Comparison of ENCODE assay signal across 12 cellular contexts in the genomic region with DNA sequence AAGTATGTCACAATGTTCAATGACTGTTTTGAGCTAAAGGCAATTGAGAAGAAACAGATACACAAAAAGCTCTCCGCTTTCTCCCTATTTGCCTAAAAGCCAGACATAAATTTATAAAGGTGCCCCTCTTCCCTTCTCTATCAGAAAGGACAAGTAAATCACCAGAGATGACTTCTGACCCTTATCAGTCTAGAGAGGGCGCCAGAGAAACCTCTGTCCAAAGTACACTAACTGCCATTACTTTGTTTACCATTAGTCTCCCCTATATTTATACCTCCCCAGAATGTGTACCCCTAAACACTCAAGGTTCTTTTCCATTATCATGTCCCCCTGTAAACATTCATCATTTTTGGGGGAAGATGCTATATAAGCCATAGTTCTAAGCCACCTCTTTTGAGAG. TPM values are rescaled to one million over a fixed set of nuclear protein-coding genes. Genes with fewer than 3 reads are reported as not detected.
A peak's percentile ranks its signal among the peaks of the same experiment; 100 is the strongest.
DNase-seq lines count a peak whose midpoint lies in the region; ATAC-seq, FAIRE-seq and TF ChIP-seq lines count a peak whose summit lies in the region.
"Had no signal": no experiment of that assay in that cellular context is flagged by ENCODE, and none has a peak within 500 bp of the region (broad histone marks: within the 10 kb centered on the region; RNA-seq: fewer than 3 reads in every experiment).

No MANE protein-coding gene starts in this region.

- ATAC-seq in stimulated activated naive CD8-positive, alpha-beta T cell treated with anti-CD3 and anti-CD28 coated beads, Interleukin-15, amount 100 ng/mL, for 72 hours = peak; percentile 84
- ATAC-seq in stimulated activated naive CD8-positive, alpha-beta T cell treated with anti-CD3 and anti-CD28 coated beads, Interleukin-15, Interleukin-2, amounts not matched to agents 100 U/mL and 50 U/mL, for 24 hours = no peak
- ATAC-seq in HG03103 (IDR thresholded peaks at IDR 0.05; ENCODE audit: low read depth, unreplicated experiment) = peak; percentile 82
- peak; percentile 53 for ATAC-seq in activated T-helper 17 cell treated with anti-CD3 and anti-CD28 coated beads, Interleukin-2, amount 50 U/mL, for 72 hours (replicated peaks)
- no peak for ATAC-seq in HG02973 (IDR thresholded peaks at IDR 0.05; ENCODE audit: unreplicated experiment)
- ATAC-seq: gastroesophageal sphincter had no signal

- no peak for FAIRE-seq in GM12891 (lab: Jason Lieb, UNC)

- H3K27ac Mint-ChIP-seq in stimulated activated naive CD8-positive, alpha-beta T cell treated with anti-CD3 and anti-CD28 coated beads, Interleukin-15, amount 100 ng/mL, for 72 hours = no peak overlapping the region
- peak overlapping the region; percentile 65 for H3K27ac Mint-ChIP-seq in activated T-helper 17 cell treated with anti-CD3 and anti-CD28 coated beads, Interleukin-2, amount 50 U/mL, for 72 hours

- peaks cover 29% of the 10 kb centered on the region for H3K4me1 Mint-ChIP-seq in stimulated activated naive CD8-positive, alpha-beta T cell treated with anti-CD3 and anti-CD28 coated beads, Interleukin-15, amount 100 ng/mL, for 72 hours
- no peaks in the 10 kb centered on the region for H3K4me1 Mint-ChIP-seq in activated T-helper 17 cell treated with anti-CD3 and anti-CD28 coated beads, Interleukin-2, amount 50 U/mL, for 72 hours

- no peaks in the 10 kb centered on the region for H3K36me3 Mint-ChIP-seq in activated T-helper 17 cell treated with anti-CD3 and anti-CD28 coated beads, Interleukin-2, amount 50 U/mL, for 72 hours (ENCODE audit: low read depth)

- no peak for DNase-seq in stimulated activated naive CD8-positive, alpha-beta T cell treated with anti-CD3 and anti-CD28 coated beads, Interleukin-15, amount 100 ng/mL, for 72 hours
- no peak for DNase-seq in stimulated activated naive CD8-positive, alpha-beta T cell treated with anti-CD3 and anti-CD28 coated beads, Interleukin-15, Interleukin-2, amounts not matched to agents 100 U/mL and 50 U/mL, for 24 hours
- DNase-seq in NCI-H524 treated with DMSO at 0.1 percent for 48 hours (lab: John Stamatoyannopoulos, UW) (no peak), GM12891 (ENCODE audit: insufficient read length, low spot score) (no peak), HuH-7 (ENCODE audit: low spot score) (no peak)
- DNase-seq: C1 segment of cervical spinal cord, uterus had no signal

- no peaks in the 10 kb centered on the region for H3K27me3 Mint-ChIP-seq in stimulated activated naive CD8-positive, alpha-beta T cell treated with anti-CD3 and anti-CD28 coated beads, Interleukin-15, amount 100 ng/mL, for 72 hours
- no peaks in the 10 kb centered on the region for H3K27me3 Mint-ChIP-seq in activated T-helper 17 cell treated with anti-CD3 and anti-CD28 coated beads, Interleukin-2, amount 50 U/mL, for 72 hours

- no peak overlapping the region for H3K4me3 Mint-ChIP-seq in stimulated activated naive CD8-positive, alpha-beta T cell treated with anti-CD3 and anti-CD28 coated beads, Interleukin-15, amount 100 ng/mL, for 72 hours
- H3K4me3 Mint-ChIP-seq in activated T-helper 17 cell treated with anti-CD3 and anti-CD28 coated beads, Interleukin-2, amount 50 U/mL, for 72 hours = no peak overlapping the region
- H3K4me3 Mint-ChIP-seq: neural crest cell had no signal

- no peak for TF ChIP-seq POLR2A in GM12891 (IDR thresholded peaks at IDR 0.05; ENCODE audit: low read depth, low read length)

- H3K9me3 Mint-ChIP-seq in stimulated activated naive CD8-positive, alpha-beta T cell treated with anti-CD3 and anti-CD28 coated beads, Interleukin-15, amount 100 ng/mL, for 72 hours = no peaks in the 10 kb centered on the region
- no peaks in the 10 kb centered on the region for H3K9me3 Mint-ChIP-seq in activated T-helper 17 cell treated with anti-CD3 and anti-CD28 coated beads, Interleukin-2, amount 50 U/mL, for 72 hours
- H3K9me3 Mint-ChIP-seq: neural crest cell had no signal

TF ChIP-seq in GM12891, 5 proteins besides CTCF, POLR2A, EP300 and RAD21:
- TF ChIP-seq POLR2AphosphoS5 (IDR thresholded peaks at IDR 0.05; ENCODE audit: low read depth, low read length) = no peak
- TF ChIP-seq POU2F2 (IDR thresholded peaks at IDR 0.05; ENCODE audit: low read depth, low read length) = no peak
- no peak for TF ChIP-seq TAF1 (IDR thresholded peaks at IDR 0.05; ENCODE audit: low read depth, low read length)
- no peak for TF ChIP-seq PAX5 (IDR thresholded peaks at IDR 0.05; ENCODE audit: insufficient read depth, low read length, severe bottlenecking)
- no peak for TF ChIP-seq SPI1 (IDR thresholded peaks at IDR 0.05; ENCODE audit: low read depth, low read length)
TF ChIP-seq in GM12891: peak in this region for 0.

RNA-seq across cellular contexts. Expression of a gene that starts 49.3 kb away (rescaled TPM):
- total RNA-seq in activated T-helper 17 cell treated with anti-CD3 and anti-CD28 coated beads, Interleukin-2, amount 50 U/mL, for 72 hours = 10 to 100 TPM; 19.9 to 20.6 TPM
- polyA plus RNA-seq in GM12891 (2012; ENCODE audit: low read depth, missing spikeins) = 7.8 TPM

Comparison
In these comparisons a context has a peak if more than half of its experiments do, and no peak if none do; other contexts are left out.
1. ATAC-seq: peak in stimulated activated naive CD8-positive, alpha-beta T cell treated with anti-CD3 and anti-CD28 coated beads, Interleukin-15, amount 100 ng/mL, for 72 hours (single experiment), HG03103 (single experiment) and activated T-helper 17 cell treated with anti-CD3 and anti-CD28 coated beads, Interleukin-2, amount 50 U/mL, for 72 hours (single experiment); none in stimulated activated naive CD8-positive, alpha-beta T cell treated with anti-CD3 and anti-CD28 coated beads, Interleukin-15, Interleukin-2, amounts not matched to agents 100 U/mL and 50 U/mL, for 24 hours (single experiment) and HG02973 (single experiment).